ENCODE assay signal across 19 cellular contexts in genomic region chr12:38823743-38824142, GRCh38.
DNase-seq lines count a peak whose midpoint lies in the region; ATAC-seq and TF ChIP-seq lines count a peak whose summit lies in the region.
"Had no signal": no experiment of that assay in that cellular context is flagged by ENCODE, and none has a peak within 500 bp of the region (broad histone marks: within the 10 kb centered on the region; RNA-seq: fewer than 3 reads in every experiment).

No MANE protein-coding gene starts in this region.

- no peaks in the 10 kb centered on the region for H3K9me3 ChIP-seq in neuron (ENCODE audit: low read length)
- H3K9me3 ChIP-seq: pancreas had no signal

- peaks cover 10% of the 10 kb centered on the region for H3K4me1 ChIP-seq in neuron (ENCODE audit: insufficient read depth, low read length)
- H3K4me1 ChIP-seq: pancreas had no signal

- H3K27ac ChIP-seq in dorsolateral prefrontal cortex, result peak overlapping the region in 27 of 59 donors; percentile 0 to 78 (median 33)
- H3K27ac ChIP-seq: coronary artery, HL-60, KMS-11, pancreas had no signal

- no peak for TF ChIP-seq CTCF in BJ (IDR thresholded peaks at IDR 0.05; ENCODE audit: insufficient read depth, low read depth, low read length)
- TF ChIP-seq CTCF in dorsolateral prefrontal cortex (IDR thresholded peaks at IDR 0.05 in 54 of 56, conservative IDR thresholded peaks at IDR 0.05 in 2 of 56; ENCODE audit: low read depth in 1 of 56, partially characterized antibody in 56 of 56), result no peak

- POLR2A ChIA-PET in BJ (lab: Charles Lee), result no interaction called here

- ATAC-seq in HG03175 (IDR thresholded peaks at IDR 0.05; ENCODE audit: unreplicated experiment), result no peak
- no peak for ATAC-seq in HG02840 (IDR thresholded peaks at IDR 0.05; ENCODE audit: low FRiP score, unreplicated experiment)
- ATAC-seq: activated CD8-positive, alpha-beta memory T cell treated with anti-CD3 and anti-CD28 coated beads, Interleukin-2, amount 10 ng/mL, durations not matched to agents 7 days and 5 days; pancreas had no signal

- no peak overlapping the region for H2AFZ ChIP-seq in neuron (ENCODE audit: low read depth, low read length)

- intact Hi-C loops in dorsolateral prefrontal cortex (cut with DNase I), result no loop called here

- DNase-seq in BJ (ENCODE audit: low read depth) (peak; percentile 4), NCI-H1930 (lab: John Stamatoyannopoulos, UW) (peak; percentile 85 to 88), dermis blood vessel endothelial cell (peak; percentile 40), NCI-H1694 (lab: John Stamatoyannopoulos, UW) (no peak), dorsolateral prefrontal cortex (no peak)
- DNase-seq: activated CD8-positive, alpha-beta memory T cell treated with anti-CD3 and anti-CD28 coated beads, Interleukin-2, amount 10 ng/mL, durations not matched to agents 7 days and 5 days; activated gamma-delta T cell treated with Interleukin-2 at 50 U/mL for 16 hours; aorta; DMS79 treated with DMSO at 0.1 percent for 48 hours; NCI-H446; pancreas; SHP77; stimulated activated CD4-positive, alpha-beta T cell treated with anti-CD3 and anti-CD28 coated beads, Interleukin-4, amount 100 ng/mL, for 4 hours had no signal

- H3K27me3 ChIP-seq in BJ (ENCODE audit: control insufficient read depth, insufficient read depth, low read length) (no peaks in the 10 kb centered on the region), neuron (ENCODE audit: insufficient read depth, low read length) (no peaks in the 10 kb centered on the region), dorsolateral prefrontal cortex (no peaks in the 10 kb centered on the region)
- H3K27me3 ChIP-seq: pancreas had no signal

- CTCF ChIA-PET in BJ (lab: Yijun Ruan, JAX), result no interaction called here

- H3K4me3 ChIP-seq in BJ (ENCODE audit: low read depth, low read length) (no peak overlapping the region), neuron (ENCODE audit: low read length) (peak overlapping the region; percentile 9), dorsolateral prefrontal cortex (peak overlapping the region in 29 of 59 donors; percentile 2 to 35 (median 22))
- H3K4me3 ChIP-seq: coronary artery, pancreas had no signal

- H3K36me3 ChIP-seq in BJ (ENCODE audit: control insufficient read depth, insufficient read depth, low read length) (no peaks in the 10 kb centered on the region), neuron (ENCODE audit: insufficient read depth, low read length) (no peaks in the 10 kb centered on the region)
- H3K36me3 ChIP-seq: pancreas had no signal

Comparison
In these comparisons a context has a peak if more than half of its experiments do, and no peak if none do; other contexts are left out.
1. DNase-seq: peak in BJ (single experiment), NCI-H1930 (2 of 2) and dermis blood vessel endothelial cell (single experiment); none in NCI-H1694 (single experiment) and dorsolateral prefrontal cortex (0 of 10).